Comparison of ENCODE assay signal across 19 cellular contexts in genomic region chr6:155694429-155694795, GRCh38.
A peak's percentile ranks its signal among the peaks of the same experiment; 100 is the strongest.
DNase-seq lines count a peak whose midpoint lies in the region; ATAC-seq and TF ChIP-seq lines count a peak whose summit lies in the region.
"Had no signal": no experiment of that assay in that cellular context is flagged by ENCODE, and none has a peak within 500 bp of the region (broad histone marks: within the 10 kb centered on the region; RNA-seq: fewer than 3 reads in every experiment).

No MANE protein-coding gene starts in this region.

- no peaks in the 10 kb centered on the region for H3K9me3 ChIP-seq in mucosa of descending colon
- H3K9me3 ChIP-seq: Caco-2, SJCRH30 had no signal

- intact Hi-C loops in mucosa of descending colon (cut with DNase I, micrococcal nuclease), result no loop called here

- peak; percentile 31 for DNase-seq in SW480 (ENCODE audit: low spot score)
- no peak for DNase-seq in epithelial cell of proximal tubule (ENCODE audit: low read depth)
- no peak for DNase-seq in mucosa of descending colon
- peak; percentile 9 for DNase-seq in stromal cell of bone marrow (ENCODE audit: low read depth)
- no peak for DNase-seq in NCI-H2227 treated with DMSO at 0.1 percent for 48 hours (lab: John Stamatoyannopoulos, UW)
- DNase-seq in NCI-H82 treated with DMSO at 0.1 percent for 48 hours (lab: John Stamatoyannopoulos, UW; ENCODE audit: unreplicated experiment), result no peak
- DNase-seq: CD4-positive, CD25-positive, alpha-beta regulatory T cell; DMS79; H9; IMR-90; Karpas-422; MM.1S; NCI-H1694; NCI-H226; NCI-H524 treated with DMSO at 0.1 percent for 48 hours; OCI-M1; SJCRH30 had no signal

- no peak overlapping the region for H3K4me3 ChIP-seq in epithelial cell of proximal tubule (ENCODE audit: low read depth, low read length)
- no peak overlapping the region for H3K4me3 ChIP-seq in mucosa of descending colon
- H3K4me3 ChIP-seq: SJCRH30 had no signal

- ATAC-seq in mucosa of descending colon, result peak; percentile 51
- ATAC-seq in GM18858 (IDR thresholded peaks at IDR 0.05; ENCODE audit: unreplicated experiment), result no peak

- peaks cover 12% of the 10 kb centered on the region for H3K4me1 ChIP-seq in mucosa of descending colon (ENCODE audit: low read depth)
- H3K4me1 ChIP-seq: SJCRH30 had no signal

- H3K36me3 ChIP-seq in mucosa of descending colon (ENCODE audit: low read depth), result no peaks in the 10 kb centered on the region
- H3K36me3 ChIP-seq: SJCRH30 had no signal

- TF ChIP-seq CTCF in epithelial cell of proximal tubule (conservative IDR thresholded peaks at IDR 0.05; ENCODE audit: low read depth, low read length) (peak; percentile 9), mucosa of descending colon (IDR thresholded peaks at IDR 0.05) (no peak)

Comparison
In these comparisons a context has a peak if more than half of its experiments do, and no peak if none do; other contexts are left out.
1. DNase-seq: peak in SW480 (single experiment) and stromal cell of bone marrow (single experiment); none in epithelial cell of proximal tubule (single experiment), mucosa of descending colon (0 of 3), NCI-H2227 treated with DMSO at 0.1 percent for 48 hours (single experiment) and NCI-H82 treated with DMSO at 0.1 percent for 48 hours (single experiment).